ENCODE assay signal across 16 cellular contexts in the genomic region with DNA sequence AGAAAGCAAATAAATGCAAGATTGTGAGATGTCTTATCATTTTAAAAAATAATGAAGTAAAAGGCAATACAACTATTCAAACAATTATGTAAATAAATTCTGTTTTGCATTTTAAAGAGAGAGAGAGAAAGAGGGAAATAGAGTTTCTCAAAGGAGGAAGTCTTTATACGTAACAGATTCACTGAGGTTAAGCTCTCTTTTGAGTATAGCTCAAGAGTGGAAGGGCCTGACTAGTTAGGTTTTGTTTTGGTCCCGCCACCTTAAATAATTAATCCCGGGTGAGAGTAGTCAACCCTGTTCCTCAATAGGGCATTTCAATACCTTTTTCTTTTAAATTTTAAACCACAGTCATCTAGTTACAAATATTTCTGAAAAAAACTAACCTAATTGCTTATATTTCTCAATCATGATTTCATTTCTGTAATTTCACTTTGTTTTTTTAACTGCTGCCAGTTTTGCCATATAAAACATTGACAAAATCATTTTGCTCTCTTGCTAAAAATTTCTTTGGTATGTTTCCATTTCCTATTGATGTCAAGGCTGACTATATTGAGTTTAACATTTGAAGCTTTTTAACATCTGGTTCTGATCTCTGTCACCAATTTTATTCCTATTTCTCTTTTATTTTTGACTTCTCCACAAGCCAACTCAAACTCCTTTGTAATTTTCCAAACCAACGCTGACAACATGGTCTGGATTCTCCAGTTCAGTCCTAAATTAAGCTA. TPM values are rescaled to one million over a fixed set of nuclear protein-coding genes. Genes with fewer than 3 reads are reported as not detected.
DNase-seq lines count a peak whose midpoint lies in the region; ATAC-seq and TF ChIP-seq lines count a peak whose summit lies in the region.
"Had no signal": no experiment of that assay in that cellular context is flagged by ENCODE, and none has a peak within 500 bp of the region (broad histone marks: within the 10 kb centered on the region; RNA-seq: fewer than 3 reads in every experiment).

No MANE protein-coding gene starts in this region.

- peaks cover 13% of the 10 kb centered on the region for H3K27me3 Mint-ChIP-seq in activated T-cell treated with anti-CD3 and anti-CD28 coated beads, Interleukin-2, amount 50 U/mL, for 4 hours (ENCODE audit: low read depth)
- peaks cover 31% of the 10 kb centered on the region for H3K27me3 Mint-ChIP-seq in chondrocyte (ENCODE audit: low read depth)

- no peaks in the 10 kb centered on the region for H3K9me3 ChIP-seq in lower lobe of right lung
- H3K9me3 ChIP-seq: BLaER1 had no signal

- H3K27ac Mint-ChIP-seq in chondrocyte (ENCODE audit: unreplicated experiment), result no peak overlapping the region
- H3K27ac Mint-ChIP-seq: activated CD4-positive, alpha-beta memory T cell treated with anti-CD3 and anti-CD28 coated beads, Interleukin-2, amount 10 ng/mL, durations not matched to agents 7 days and 5 days; activated naive CD4-positive, alpha-beta T cell treated with anti-CD3 and anti-CD28 coated beads, Interleukin-2, amount 50 U/mL, for 72 hours had no signal

- H3K27ac ChIP-seq in lower lobe of right lung, result peak overlapping the region; percentile 44
- H3K27ac ChIP-seq: BLaER1 had no signal

- H3K4me1 Mint-ChIP-seq in activated T-cell treated with anti-CD3 and anti-CD28 coated beads, Interleukin-2, amount 50 U/mL, for 4 hours (ENCODE audit: low read depth), result no peaks in the 10 kb centered on the region
- no peaks in the 10 kb centered on the region for H3K4me1 Mint-ChIP-seq in chondrocyte (ENCODE audit: low read depth)
- H3K4me1 Mint-ChIP-seq: activated CD4-positive, alpha-beta memory T cell treated with anti-CD3 and anti-CD28 coated beads, Interleukin-2, amount 10 ng/mL, durations not matched to agents 7 days and 5 days had no signal

- no peak for TF ChIP-seq CTCF in lower lobe of right lung (IDR thresholded peaks at IDR 0.05)
- TF ChIP-seq CTCF in chondrocyte (IDR thresholded peaks at IDR 0.05), result no peak

- intact Hi-C loops in lower lobe of right lung (cut with DNase I) (loop anchor here (10.0 kb wide), 1 partner anchor 119 kb away; no protein-coding TSS in a partner anchor), sciatic nerve (cut with DNase I) (no loop called here)

- H3K4me3 ChIP-seq in lower lobe of right lung, result no peak overlapping the region
- H3K4me3 ChIP-seq: BLaER1 had no signal

- no peaks in the 10 kb centered on the region for H3K27me3 ChIP-seq in lower lobe of right lung (ENCODE audit: low read depth)
- H3K27me3 ChIP-seq: BLaER1 had no signal

- ATAC-seq in GM18867 (IDR thresholded peaks at IDR 0.05; ENCODE audit: unreplicated experiment) (peak; percentile 72), HG02840 (IDR thresholded peaks at IDR 0.05; ENCODE audit: low FRiP score, unreplicated experiment) (peak; percentile 62), lower lobe of right lung (peak in 1 of 2 donors; percentile 24), sciatic nerve (no peak)
- no peak for ATAC-seq in activated T-cell treated with anti-CD3 and anti-CD28 coated beads, Interleukin-2, amount 50 U/mL, for 4 hours
- ATAC-seq: activated naive CD4-positive, alpha-beta T cell treated with anti-CD3 and anti-CD28 coated beads, Interleukin-2, amount 50 U/mL, for 72 hours had no signal

- no peaks in the 10 kb centered on the region for H3K4me1 ChIP-seq in lower lobe of right lung
- H3K4me1 ChIP-seq: BLaER1 had no signal

- DNase-seq in NOMO-1 (lab: John Stamatoyannopoulos, UW; ENCODE audit: unreplicated experiment in 2 of 2) (peak; percentile 6 to 79), lower lobe of right lung (no peak), AML-193 (lab: John Stamatoyannopoulos, UW) (no peak), sciatic nerve (ENCODE audit: low spot score) (no peak), chondrocyte (ENCODE audit: low spot score) (no peak)
- DNase-seq in activated T-cell treated with anti-CD3 and anti-CD28 coated beads, Interleukin-2, amount 50 U/mL, for 4 hours, result no peak
- DNase-seq: activated CD4-positive, alpha-beta memory T cell treated with anti-CD3 and anti-CD28 coated beads, Interleukin-2, amount 10 ng/mL, durations not matched to agents 7 days and 5 days; cerebellar nuclear complex; EL; H7; NCI-H524 treated with DMSO at 0.1 percent for 48 hours had no signal

- H3K4me3 Mint-ChIP-seq in activated T-cell treated with anti-CD3 and anti-CD28 coated beads, Interleukin-2, amount 50 U/mL, for 4 hours, result no peak overlapping the region
- H3K4me3 Mint-ChIP-seq in chondrocyte (ENCODE audit: unreplicated experiment), result no peak overlapping the region
- H3K4me3 Mint-ChIP-seq: activated CD4-positive, alpha-beta memory T cell treated with anti-CD3 and anti-CD28 coated beads, Interleukin-2, amount 10 ng/mL, durations not matched to agents 7 days and 5 days had no signal

- H3K9me3 Mint-ChIP-seq in activated T-cell treated with anti-CD3 and anti-CD28 coated beads, Interleukin-2, amount 50 U/mL, for 4 hours, result no peaks in the 10 kb centered on the region
- H3K9me3 Mint-ChIP-seq in chondrocyte (ENCODE audit: low read depth), result no peaks in the 10 kb centered on the region
- H3K9me3 Mint-ChIP-seq: activated CD4-positive, alpha-beta memory T cell treated with anti-CD3 and anti-CD28 coated beads, Interleukin-2, amount 10 ng/mL, durations not matched to agents 7 days and 5 days; activated naive CD4-positive, alpha-beta T cell treated with anti-CD3 and anti-CD28 coated beads, Interleukin-2, amount 50 U/mL, for 72 hours had no signal

- no peaks in the 10 kb centered on the region for H3K36me3 ChIP-seq in lower lobe of right lung
- H3K36me3 ChIP-seq: BLaER1 had no signal

- no peaks in the 10 kb centered on the region for H3K36me3 Mint-ChIP-seq in activated T-cell treated with anti-CD3 and anti-CD28 coated beads, Interleukin-2, amount 50 U/mL, for 4 hours (ENCODE audit: insufficient read depth)
- H3K36me3 Mint-ChIP-seq in chondrocyte (ENCODE audit: low read depth), result no peaks in the 10 kb centered on the region
- H3K36me3 Mint-ChIP-seq: activated naive CD4-positive, alpha-beta T cell treated with anti-CD3 and anti-CD28 coated beads, Interleukin-2, amount 50 U/mL, for 72 hours had no signal

RNA-seq across cellular contexts. Expression of gene OR10D3, which starts 10.2 kb away (rescaled TPM):
- total RNA-seq in lower lobe of right lung, result not detected
- not detected for total RNA-seq in sciatic nerve
- not detected for total RNA-seq in activated T-cell treated with anti-CD3 and anti-CD28 coated beads, Interleukin-2, amount 50 U/mL, for 4 hours
- not detected in 3 replicates for total RNA-seq in chondrocyte
- total RNA-seq: activated CD4-positive, alpha-beta memory T cell treated with anti-CD3 and anti-CD28 coated beads, Interleukin-2, amount 10 ng/mL, durations not matched to agents 7 days and 5 days; activated naive CD4-positive, alpha-beta T cell treated with anti-CD3 and anti-CD28 coated beads, Interleukin-2, amount 50 U/mL, for 72 hours; H7; kidney epithelial cell had no signal

RNA-seq across cellular contexts. Expression of gene OR8G1, which starts 47.5 kb away (rescaled TPM):
- not detected for total RNA-seq in lower lobe of right lung
- not detected for total RNA-seq in sciatic nerve
- not detected for total RNA-seq in activated T-cell treated with anti-CD3 and anti-CD28 coated beads, Interleukin-2, amount 50 U/mL, for 4 hours
- total RNA-seq in chondrocyte, result not detected in 3 replicates
- total RNA-seq: activated CD4-positive, alpha-beta memory T cell treated with anti-CD3 and anti-CD28 coated beads, Interleukin-2, amount 10 ng/mL, durations not matched to agents 7 days and 5 days; activated naive CD4-positive, alpha-beta T cell treated with anti-CD3 and anti-CD28 coated beads, Interleukin-2, amount 50 U/mL, for 72 hours; H7; kidney epithelial cell had no signal

Comparison
In these comparisons a context has a peak if more than half of its experiments do, and no peak if none do; other contexts are left out.
1. ATAC-seq: peak in GM18867 (single experiment) and HG02840 (single experiment); none in sciatic nerve (single experiment) and activated T-cell treated with anti-CD3 and anti-CD28 coated beads, Interleukin-2, amount 50 U/mL, for 4 hours (0 of 2).
2. DNase-seq: peak in NOMO-1 (2 of 2); none in lower lobe of right lung (single experiment), AML-193 (0 of 2), sciatic nerve (single experiment), activated T-cell treated with anti-CD3 and anti-CD28 coated beads, Interleukin-2, amount 50 U/mL, for 4 hours (single experiment) and chondrocyte (single experiment).